Comparison of ENCODE assay signal across 1 cellular context in the genomic region with DNA sequence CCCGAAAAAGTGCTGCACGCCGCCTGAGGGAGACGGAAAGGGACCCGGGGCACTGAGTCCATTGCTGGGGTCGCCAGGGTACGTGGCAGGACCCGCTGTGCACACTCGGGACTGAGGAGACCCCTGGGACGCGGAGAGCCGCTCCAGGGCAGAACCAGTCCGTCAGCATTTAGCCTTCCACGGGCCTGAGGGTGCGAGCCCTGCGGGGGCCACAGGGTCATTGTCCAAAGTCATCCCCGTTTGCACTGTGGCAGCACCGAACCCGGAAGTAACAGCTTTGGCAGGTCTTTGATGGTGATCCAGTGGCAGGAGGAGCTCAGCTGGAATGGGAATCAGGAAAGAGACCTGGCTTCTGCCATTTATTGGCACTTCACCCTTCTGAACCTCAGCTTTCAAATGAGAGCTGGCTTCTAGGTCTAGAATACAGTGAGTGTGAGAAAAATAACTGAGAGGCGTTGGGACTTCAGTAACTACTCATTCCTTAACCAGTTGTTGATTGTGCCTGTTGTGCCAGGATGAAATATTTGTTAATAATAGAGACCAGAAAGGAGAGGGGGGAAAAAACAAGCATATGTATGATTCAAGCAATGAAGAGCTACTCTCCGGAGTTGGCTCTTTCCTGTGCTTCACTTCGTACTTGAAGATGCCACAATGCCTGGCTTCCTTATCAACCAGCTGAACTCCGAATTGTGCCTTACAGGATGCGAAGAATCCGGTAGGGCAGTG.
A peak's percentile ranks its signal among the peaks of the same experiment; 100 is the strongest.
TF ChIP-seq lines count a peak whose summit lies in the region.

No MANE protein-coding gene starts in this region.

TF ChIP-seq in HepG2, 621 proteins besides CTCF, POLR2A, EP300 and RAD21 (continued from another document and continues in another):
- TF ChIP-seq, protein P1, sequence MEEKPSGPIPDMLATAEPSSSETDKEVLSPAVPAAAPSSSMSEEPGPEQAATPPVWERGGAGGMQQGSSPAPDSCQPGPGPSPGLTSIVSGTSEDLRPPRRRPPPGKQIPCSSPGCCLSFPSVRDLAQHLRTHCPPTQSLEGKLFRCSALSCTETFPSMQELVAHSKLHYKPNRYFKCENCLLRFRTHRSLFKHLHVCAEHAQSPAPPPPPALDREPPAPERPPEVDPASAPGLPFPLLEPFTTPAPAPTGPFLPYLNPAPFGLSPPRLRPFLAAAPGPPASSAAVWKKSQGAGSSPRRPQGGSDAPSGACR (CRISPR knock-in tag; IDR thresholded peaks at IDR 0.05): no peak; the same call in 1 of the 2 replicates
- TF ChIP-seq ZFP82 (CRISPR knock-in tag; IDR thresholded peaks at IDR 0.05; ENCODE audit: borderline replicate concordance) (0 out of 2 replicates have a peak, but pooled peaks have one; percentile 23), ZNF350 (CRISPR knock-in tag; IDR thresholded peaks at IDR 0.05; ENCODE audit: borderline replicate concordance, low read depth) (no peak; the same call in 1 of the 2 replicates), EZH2 (conservative IDR thresholded peaks at IDR 0.05; ENCODE audit: low read depth, low read length) (no peak), PHF21A (CRISPR knock-in tag; IDR thresholded peaks at IDR 0.05) (no peak), HNRNPK (IDR thresholded peaks at IDR 0.05; ENCODE audit: low read depth, low read length, poor library complexity, severe bottlenecking) (no peak), NCOA2 (CRISPR knock-in tag; IDR thresholded peaks at IDR 0.05) (no peak), ZFP36L1 (CRISPR knock-in tag; IDR thresholded peaks at IDR 0.05) (no peak), MAFK (conservative IDR thresholded peaks at IDR 0.05 in 1 of 2, IDR thresholded peaks at IDR 0.05 in 1 of 2; ENCODE audit: low read length in 2 of 2) (0 out of 4 replicates have a peak, but pooled peaks of 1 of the 2 experiments have one; percentile 7), MEIS1 (CRISPR knock-in tag; IDR thresholded peaks at IDR 0.05; ENCODE audit: borderline replicate concordance) (no peak), FOXM1 (CRISPR knock-in tag; IDR thresholded peaks at IDR 0.05) (no peak), ETV5 (CRISPR knock-in tag; IDR thresholded peaks at IDR 0.05; ENCODE audit: borderline replicate concordance) (peak; percentile 69; the same call in 1 of the 2 replicates), HMGA1 (CRISPR knock-in tag; conservative IDR thresholded peaks at IDR 0.05) (no peak), SUZ12 (IDR thresholded peaks at IDR 0.05; ENCODE audit: low read depth, low read length) (no peak), YEATS2 (CRISPR knock-in tag; IDR thresholded peaks at IDR 0.05; ENCODE audit: borderline replicate concordance) (no peak; the same call in 1 of the 2 replicates), MED1 (CRISPR knock-in tag; IDR thresholded peaks at IDR 0.05) (no peak), HNRNPUL1 (IDR thresholded peaks at IDR 0.05; ENCODE audit: low read depth, low read length) (no peak), GATA4 (IDR thresholded peaks at IDR 0.05; ENCODE audit: borderline replicate concordance, low read depth) (no peak), SIN3A (IDR thresholded peaks at IDR 0.05; ENCODE audit: borderline replicate concordance, low read depth, low read length) (peak; percentile 94), CAMTA2 (CRISPR knock-in tag; IDR thresholded peaks at IDR 0.05; ENCODE audit: borderline replicate concordance) (no peak), PTBP1 (IDR thresholded peaks at IDR 0.05; ENCODE audit: low read depth, low read length, poor library complexity, severe bottlenecking) (no peak), NR2C2 (CRISPR knock-in tag; IDR thresholded peaks at IDR 0.05; ENCODE audit: borderline replicate concordance) (no peak), GTF3A (CRISPR knock-in tag; conservative IDR thresholded peaks at IDR 0.05) (no peak), ZMYM2 (CRISPR knock-in tag; IDR thresholded peaks at IDR 0.05) (no peak), ZNF589 (CRISPR knock-in tag; conservative IDR thresholded peaks at IDR 0.05) (peak; percentile 73; the same call in 1 of the 2 replicates), ARHGAP35 (CRISPR knock-in tag; IDR thresholded peaks at IDR 0.05; ENCODE audit: borderline replicate concordance) (no peak), FOXK2 (IDR thresholded peaks at IDR 0.05) (no peak), JUND (CRISPR knock-in tag; IDR thresholded peaks at IDR 0.05) (peak; percentile 36; the same call in 1 of the 2 replicates), ZNF678 (CRISPR knock-in tag; IDR thresholded peaks at IDR 0.05) (no peak), XRCC5 (optimal IDR thresholded peaks at IDR 0.05; ENCODE audit: low read length) (no peak), ZNF136 (CRISPR knock-in tag; IDR thresholded peaks at IDR 0.05; ENCODE audit: low read depth) (no peak), SOX6 (IDR thresholded peaks at IDR 0.05) (no peak), SOX6 (CRISPR knock-in tag; IDR thresholded peaks at IDR 0.05) (no peak), ZNF605 (CRISPR knock-in tag; IDR thresholded peaks at IDR 0.05) (no peak), ZNF703 (CRISPR knock-in tag; IDR thresholded peaks at IDR 0.05; ENCODE audit: borderline replicate concordance) (peak; percentile 62; the same call in 1 of the 2 replicates), SP2 (CRISPR knock-in tag; IDR thresholded peaks at IDR 0.05) (no peak), AKAP8 (CRISPR knock-in tag; IDR thresholded peaks at IDR 0.05) (no peak), ZNF891 (CRISPR knock-in tag; IDR thresholded peaks at IDR 0.05) (peak; percentile 77)
- TF ChIP-seq, protein P2, sequence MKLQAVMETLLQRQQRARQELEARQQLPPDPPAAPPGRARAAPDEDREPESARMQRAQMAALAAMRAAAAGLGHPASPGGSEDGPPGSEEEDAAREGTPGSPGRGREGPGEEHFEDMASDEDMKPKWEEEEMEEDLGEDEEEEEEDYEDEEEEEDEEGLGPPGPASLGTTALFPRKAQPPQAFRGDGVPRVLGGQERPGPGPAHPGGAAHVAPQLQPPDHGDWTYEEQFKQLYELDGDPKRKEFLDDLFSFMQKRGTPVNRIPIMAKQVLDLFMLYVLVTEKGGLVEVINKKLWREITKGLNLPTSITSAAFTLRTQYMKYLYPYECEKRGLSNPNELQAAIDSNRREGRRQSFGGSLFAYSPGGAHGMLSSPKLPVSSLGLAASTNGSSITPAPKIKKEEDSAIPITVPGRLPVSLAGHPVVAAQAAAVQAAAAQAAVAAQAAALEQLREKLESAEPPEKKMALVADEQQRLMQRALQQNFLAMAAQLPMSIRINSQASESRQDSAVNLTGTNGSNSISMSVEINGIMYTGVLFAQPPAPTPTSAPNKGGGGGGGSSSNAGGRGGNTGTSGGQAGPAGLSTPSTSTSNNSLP (IDR thresholded peaks at IDR 0.05; ENCODE audit: low read depth, low read length): 0 out of 2 replicates have a peak, but pooled peaks have one; percentile 27
- TF ChIP-seq, protein P3, sequence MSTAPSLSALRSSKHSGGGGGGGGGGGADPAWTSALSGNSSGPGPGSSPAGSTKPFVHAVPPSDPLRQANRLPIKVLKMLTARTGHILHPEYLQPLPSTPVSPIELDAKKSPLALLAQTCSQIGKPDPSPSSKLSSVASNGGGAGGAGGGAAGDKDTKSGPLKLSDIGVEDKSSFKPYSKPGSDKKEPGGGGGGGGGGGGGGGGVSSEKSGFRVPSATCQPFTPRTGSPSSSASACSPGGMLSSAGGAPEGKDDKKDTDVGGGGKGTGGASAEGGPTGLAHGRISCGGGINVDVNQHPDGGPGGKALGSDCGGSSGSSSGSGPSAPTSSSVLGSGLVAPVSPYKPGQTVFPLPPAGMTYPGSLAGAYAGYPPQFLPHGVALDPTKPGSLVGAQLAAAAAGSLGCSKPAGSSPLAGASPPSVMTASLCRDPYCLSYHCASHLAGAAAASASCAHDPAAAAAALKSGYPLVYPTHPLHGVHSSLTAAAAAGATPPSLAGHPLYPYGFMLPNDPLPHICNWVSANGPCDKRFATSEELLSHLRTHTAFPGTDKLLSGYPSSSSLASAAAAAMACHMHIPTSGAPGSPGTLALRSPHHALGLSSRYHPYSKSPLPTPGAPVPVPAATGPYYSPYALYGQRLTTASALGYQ (CRISPR knock-in tag; IDR thresholded peaks at IDR 0.05): no peak
- TF ChIP-seq, protein P4, sequence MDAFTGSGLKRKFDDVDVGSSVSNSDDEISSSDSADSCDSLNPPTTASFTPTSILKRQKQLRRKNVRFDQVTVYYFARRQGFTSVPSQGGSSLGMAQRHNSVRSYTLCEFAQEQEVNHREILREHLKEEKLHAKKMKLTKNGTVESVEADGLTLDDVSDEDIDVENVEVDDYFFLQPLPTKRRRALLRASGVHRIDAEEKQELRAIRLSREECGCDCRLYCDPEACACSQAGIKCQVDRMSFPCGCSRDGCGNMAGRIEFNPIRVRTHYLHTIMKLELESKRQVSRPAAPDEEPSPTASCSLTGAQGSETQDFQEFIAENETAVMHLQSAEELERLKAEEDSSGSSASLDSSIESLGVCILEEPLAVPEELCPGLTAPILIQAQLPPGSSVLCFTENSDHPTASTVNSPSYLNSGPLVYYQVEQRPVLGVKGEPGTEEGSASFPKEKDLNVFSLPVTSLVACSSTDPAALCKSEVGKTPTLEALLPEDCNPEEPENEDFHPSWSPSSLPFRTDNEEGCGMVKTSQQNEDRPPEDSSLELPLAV (CRISPR knock-in tag; conservative IDR thresholded peaks at IDR 0.05; ENCODE audit: low read depth): no peak
- TF ChIP-seq, protein P5, sequence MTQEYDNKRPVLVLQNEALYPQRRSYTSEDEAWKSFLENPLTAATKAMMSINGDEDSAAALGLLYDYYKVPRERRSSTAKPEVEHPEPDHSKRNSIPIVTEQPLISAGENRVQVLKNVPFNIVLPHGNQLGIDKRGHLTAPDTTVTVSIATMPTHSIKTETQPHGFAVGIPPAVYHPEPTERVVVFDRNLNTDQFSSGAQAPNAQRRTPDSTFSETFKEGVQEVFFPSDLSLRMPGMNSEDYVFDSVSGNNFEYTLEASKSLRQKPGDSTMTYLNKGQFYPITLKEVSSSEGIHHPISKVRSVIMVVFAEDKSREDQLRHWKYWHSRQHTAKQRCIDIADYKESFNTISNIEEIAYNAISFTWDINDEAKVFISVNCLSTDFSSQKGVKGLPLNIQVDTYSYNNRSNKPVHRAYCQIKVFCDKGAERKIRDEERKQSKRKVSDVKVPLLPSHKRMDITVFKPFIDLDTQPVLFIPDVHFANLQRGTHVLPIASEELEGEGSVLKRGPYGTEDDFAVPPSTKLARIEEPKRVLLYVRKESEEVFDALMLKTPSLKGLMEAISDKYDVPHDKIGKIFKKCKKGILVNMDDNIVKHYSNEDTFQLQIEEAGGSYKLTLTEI (CRISPR knock-in tag; conservative IDR thresholded peaks at IDR 0.05): no peak
- TF ChIP-seq, protein P6, sequence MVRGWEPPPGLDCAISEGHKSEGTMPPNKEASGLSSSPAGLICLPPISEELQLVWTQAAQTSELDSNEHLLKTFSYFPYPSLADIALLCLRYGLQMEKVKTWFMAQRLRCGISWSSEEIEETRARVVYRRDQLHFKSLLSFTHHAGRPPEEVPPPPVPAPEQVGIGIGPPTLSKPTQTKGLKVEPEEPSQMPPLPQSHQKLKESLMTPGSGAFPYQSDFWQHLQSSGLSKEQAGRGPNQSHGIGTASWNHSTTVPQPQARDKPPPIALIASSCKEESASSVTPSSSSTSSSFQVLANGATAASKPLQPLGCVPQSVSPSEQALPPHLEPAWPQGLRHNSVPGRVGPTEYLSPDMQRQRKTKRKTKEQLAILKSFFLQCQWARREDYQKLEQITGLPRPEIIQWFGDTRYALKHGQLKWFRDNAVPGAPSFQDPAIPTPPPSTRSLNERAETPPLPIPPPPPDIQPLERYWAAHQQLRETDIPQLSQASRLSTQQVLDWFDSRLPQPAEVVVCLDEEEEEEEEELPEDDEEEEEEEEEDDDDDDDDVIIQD (CRISPR knock-in tag; IDR thresholded peaks at IDR 0.05; ENCODE audit: low read depth): peak; percentile 30; the same call in 1 of the 2 replicates
- TF ChIP-seq, protein P7, sequence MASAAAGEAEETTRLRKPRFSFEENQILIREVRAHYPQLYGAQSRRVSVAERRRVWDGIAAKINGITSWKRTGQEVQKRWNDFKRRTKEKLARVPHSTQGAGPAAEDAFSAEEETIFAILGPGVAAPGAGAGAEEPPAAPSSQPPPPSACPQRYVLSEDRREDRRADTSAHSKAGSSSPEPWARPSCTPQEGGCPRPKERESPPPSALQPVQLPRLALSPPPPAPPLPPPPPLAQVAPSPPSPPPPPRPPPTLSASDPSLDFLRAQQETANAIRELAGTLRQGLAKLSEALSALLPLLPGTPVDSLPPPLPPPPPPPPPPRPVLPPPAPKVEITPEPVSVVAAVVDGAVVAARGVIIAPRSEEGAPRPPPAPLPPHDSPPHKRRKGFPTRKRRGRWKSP (CRISPR knock-in tag; IDR thresholded peaks at IDR 0.05): no peak
- TF ChIP-seq, protein P8, sequence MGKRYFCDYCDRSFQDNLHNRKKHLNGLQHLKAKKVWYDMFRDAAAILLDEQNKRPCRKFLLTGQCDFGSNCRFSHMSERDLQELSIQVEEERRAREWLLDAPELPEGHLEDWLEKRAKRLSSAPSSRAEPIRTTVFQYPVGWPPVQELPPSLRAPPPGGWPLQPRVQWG (CRISPR knock-in tag; IDR thresholded peaks at IDR 0.05; ENCODE audit: borderline replicate concordance, low read depth): no peak
- TF ChIP-seq, protein P9, sequence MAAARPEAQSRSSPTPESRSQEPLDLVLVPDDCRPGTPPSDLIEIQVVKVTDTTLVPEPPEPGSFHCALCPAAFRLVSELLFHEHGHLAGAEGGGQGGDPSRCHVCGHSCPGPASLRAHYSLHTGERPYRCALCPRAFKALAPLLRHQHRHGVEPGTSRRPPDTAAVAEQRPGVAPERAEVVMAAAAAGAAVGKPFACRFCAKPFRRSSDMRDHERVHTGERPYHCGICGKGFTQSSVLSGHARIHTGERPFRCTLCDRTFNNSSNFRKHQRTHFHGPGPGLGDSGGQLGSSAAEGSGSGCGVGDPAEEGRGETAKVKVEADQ (CRISPR knock-in tag; IDR thresholded peaks at IDR 0.05; ENCODE audit: borderline replicate concordance): no peak
- TF ChIP-seq, protein P10, sequence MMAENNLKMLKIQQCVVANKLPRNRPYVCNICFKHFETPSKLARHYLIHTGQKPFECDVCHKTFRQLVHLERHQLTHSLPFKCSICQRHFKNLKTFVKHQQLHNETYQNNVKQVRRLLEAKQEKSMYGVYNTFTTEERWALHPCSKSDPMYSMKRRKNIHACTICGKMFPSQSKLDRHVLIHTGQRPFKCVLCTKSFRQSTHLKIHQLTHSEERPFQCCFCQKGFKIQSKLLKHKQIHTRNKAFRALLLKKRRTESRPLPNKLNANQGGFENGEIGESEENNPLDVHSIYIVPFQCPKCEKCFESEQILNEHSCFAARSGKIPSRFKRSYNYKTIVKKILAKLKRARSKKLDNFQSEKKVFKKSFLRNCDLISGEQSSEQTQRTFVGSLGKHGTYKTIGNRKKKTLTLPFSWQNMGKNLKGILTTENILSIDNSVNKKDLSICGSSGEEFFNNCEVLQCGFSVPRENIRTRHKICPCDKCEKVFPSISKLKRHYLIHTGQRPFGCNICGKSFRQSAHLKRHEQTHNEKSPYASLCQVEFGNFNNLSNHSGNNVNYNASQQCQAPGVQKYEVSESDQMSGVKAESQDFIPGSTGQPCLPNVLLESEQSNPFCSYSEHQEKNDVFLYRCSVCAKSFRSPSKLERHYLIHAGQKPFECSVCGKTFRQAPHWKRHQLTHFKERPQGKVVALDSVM (CRISPR knock-in tag; IDR thresholded peaks at IDR 0.05): no peak
- TF ChIP-seq, protein P11, sequence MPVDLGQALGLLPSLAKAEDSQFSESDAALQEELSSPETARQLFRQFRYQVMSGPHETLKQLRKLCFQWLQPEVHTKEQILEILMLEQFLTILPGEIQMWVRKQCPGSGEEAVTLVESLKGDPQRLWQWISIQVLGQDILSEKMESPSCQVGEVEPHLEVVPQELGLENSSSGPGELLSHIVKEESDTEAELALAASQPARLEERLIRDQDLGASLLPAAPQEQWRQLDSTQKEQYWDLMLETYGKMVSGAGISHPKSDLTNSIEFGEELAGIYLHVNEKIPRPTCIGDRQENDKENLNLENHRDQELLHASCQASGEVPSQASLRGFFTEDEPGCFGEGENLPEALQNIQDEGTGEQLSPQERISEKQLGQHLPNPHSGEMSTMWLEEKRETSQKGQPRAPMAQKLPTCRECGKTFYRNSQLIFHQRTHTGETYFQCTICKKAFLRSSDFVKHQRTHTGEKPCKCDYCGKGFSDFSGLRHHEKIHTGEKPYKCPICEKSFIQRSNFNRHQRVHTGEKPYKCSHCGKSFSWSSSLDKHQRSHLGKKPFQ (CRISPR knock-in tag; IDR thresholded peaks at IDR 0.05; ENCODE audit: insufficient replicate concordance): peak; percentile 73
